ENCODE assay signal across 19 cellular contexts in the genomic region with DNA sequence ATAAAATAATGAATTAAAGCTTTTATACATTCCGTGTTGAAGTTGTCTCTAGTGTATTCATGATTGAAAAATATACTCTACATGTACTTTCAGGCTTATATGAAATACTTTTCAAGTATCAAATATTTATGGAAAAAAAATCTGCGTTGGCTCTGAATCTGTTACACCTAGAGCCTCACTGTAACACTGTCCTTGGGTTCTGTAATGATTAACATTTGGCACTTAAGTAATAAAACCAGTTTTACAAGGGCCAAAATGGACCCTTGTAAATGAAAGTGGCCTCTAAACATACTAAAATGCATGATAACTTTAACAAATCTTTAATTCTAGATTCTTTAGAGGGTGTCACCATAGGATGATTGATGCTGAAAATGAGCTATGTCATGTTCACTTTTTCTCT.
"Had no signal": no experiment of that assay in that cellular context is flagged by ENCODE, and none has a peak within 500 bp of the region (broad histone marks: within the 10 kb centered on the region; RNA-seq: fewer than 3 reads in every experiment).

No MANE protein-coding gene starts in this region.

- H3K27ac ChIP-seq: colonic mucosa, esophagus squamous epithelium, gastroesophageal sphincter, left ventricle myocardium inferior, lower lobe of right lung, psoas muscle, sigmoid colon, stomach, thoracic aorta, transverse colon had no signal

- DNase-seq: colonic mucosa; dermis blood vessel endothelial cell; esophagus squamous epithelium; foreskin fibroblast; glutamatergic neuron; immature natural killer cell; left ventricle myocardium inferior; lower lobe of right lung; psoas muscle; sigmoid colon; stimulated activated CD4-positive, alpha-beta T cell treated with anti-CD3 and anti-CD28 coated beads, Interleukin-12 subunit alpha, Interleukin-12 subunit beta, amount 100 ng/mL, for 4 hours; stimulated activated naive CD4-positive, alpha-beta T cell; stomach; substantia nigra; transverse colon had no signal

- H3K4me1 ChIP-seq: colonic mucosa had no signal

- H3K4me3 ChIP-seq: colonic mucosa, esophagus squamous epithelium, gastroesophageal sphincter, left ventricle myocardium inferior, lower lobe of right lung, psoas muscle, sigmoid colon, skin epidermis, stomach, thoracic aorta, transverse colon had no signal

- H3K9me3 ChIP-seq: colonic mucosa, esophagus squamous epithelium, gastroesophageal sphincter, lower lobe of right lung, sigmoid colon, stomach, thoracic aorta, transverse colon had no signal

- ATAC-seq: gastroesophageal sphincter; natural killer cell treated with Interleukin-12 subunit alpha and Interleukin-12 subunit beta and Interleukin-15 and Interleukin-18, amount 100 ng/mL, for 72 hours; psoas muscle had no signal

- H3K36me3 ChIP-seq: colonic mucosa, esophagus squamous epithelium, gastroesophageal sphincter, left ventricle myocardium inferior, lower lobe of right lung, sigmoid colon, stomach, thoracic aorta, transverse colon had no signal

- H3K27me3 ChIP-seq: colonic mucosa, esophagus squamous epithelium, gastroesophageal sphincter, sigmoid colon, stomach, transverse colon had no signal
